ENCODE assay signal across 7 cellular contexts in genomic region chr13:95779522-95779921, GRCh38.
"Had no signal": no experiment of that assay in that cellular context is flagged by ENCODE, and none has a peak within 500 bp of the region (broad histone marks: within the 10 kb centered on the region; RNA-seq: fewer than 3 reads in every experiment).

No MANE protein-coding gene starts in this region.

- H3K4me3 Mint-ChIP-seq: GM23338 had no signal

- ATAC-seq: GM23338, HCT116, K562 had no signal

- H3K27ac Mint-ChIP-seq: GM23338 had no signal

- H3K4me1 ChIP-seq: HAP-1 had no signal

- H3K4me1 Mint-ChIP-seq: GM23338 had no signal

- H3K4me3 ChIP-seq: GM23338, HAP-1, K562 had no signal

- H3K9me3 ChIP-seq: HAP-1 had no signal

- H3K36me3 ChIP-seq: HAP-1 had no signal

- DNase-seq: H7, IMR-90, KG1 had no signal
